In the genomic region with DNA sequence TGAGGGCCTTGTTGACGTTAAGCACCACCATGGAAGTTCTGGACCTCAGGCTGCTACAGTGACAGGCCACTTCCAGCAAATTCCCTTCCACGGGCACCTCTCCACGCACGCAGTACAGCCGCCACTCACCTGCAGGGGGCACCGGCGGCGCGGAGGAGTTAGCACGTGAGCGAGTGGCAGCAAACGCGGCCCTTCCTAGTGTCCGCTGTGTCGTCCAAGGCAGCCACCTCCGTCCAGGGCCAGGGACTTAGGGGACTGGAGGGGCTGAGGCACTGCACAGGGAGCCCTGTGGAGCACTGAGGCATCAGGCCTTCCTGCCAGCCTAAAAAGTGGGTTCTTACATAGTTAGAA, we compare ENCODE assay signal across 10 cellular contexts.
DNase-seq lines count a peak whose midpoint lies in the region; ATAC-seq, FAIRE-seq and TF ChIP-seq lines count a peak whose summit lies in the region.
"Had no signal": no experiment of that assay in that cellular context is flagged by ENCODE, and none has a peak within 500 bp of the region (broad histone marks: within the 10 kb centered on the region; RNA-seq: fewer than 3 reads in every experiment).

No MANE protein-coding gene starts in this region.

- ATAC-seq in K562 (peak; percentile 94), left lobe of liver (peak; percentile 4), GM21717 (IDR thresholded peaks at IDR 0.05; ENCODE audit: unreplicated experiment) (no peak), GM18909 (IDR thresholded peaks at IDR 0.05; ENCODE audit: poor library complexity, unreplicated experiment) (no peak)
- ATAC-seq: left lung had no signal

- no peak for TF ChIP-seq POLR2A in K562 (conservative IDR thresholded peaks at IDR 0.05)

- WGBS in K562 (ENCODE audit: insufficient coverage, low coverage, missing lambda C conversion rate), result 41% methylated on average over 16 of the region's 16 CpGs

- H4K20me1 ChIP-seq in K562 (replicated peaks; ENCODE audit: control insufficient read depth, insufficient read depth, low read length), result no peaks in the 10 kb centered on the region

- TF ChIP-seq RAD21 in K562 (CRISPR knock-in tag; conservative IDR thresholded peaks at IDR 0.05 in 1 of 2, IDR thresholded peaks at IDR 0.05 in 1 of 2), result peak in 1 of 2 experiments; percentile 27; a peak in 2 of 4 replicates

- CTCF ChIA-PET in AG04450 (lab: Charles Lee) (interaction anchor here (0.6 to 1.8 kb wide), 3 partner anchors 11 to 78 kb away, joined by 3 to 6 read pairs (median 4); no protein-coding TSS in a partner anchor), K562 (lab: Yijun Ruan, JAX; ENCODE audit: low intra/inter-chr PET ratio) (no interaction called here)

- no peaks in the 10 kb centered on the region for H3K27me3 ChIP-seq in AG04450 (ENCODE audit: control insufficient read depth, insufficient read depth, low read length)
- H3K27me3 ChIP-seq in K562 (ENCODE audit: control insufficient read depth in 2 of 2, insufficient read depth in 2 of 2, low read length in 2 of 2), result no peaks in the 10 kb centered on the region
- H3K27me3 ChIP-seq: adrenal gland, left lung had no signal

- TF ChIP-seq CTCF in AG04450 (IDR thresholded peaks at IDR 0.05; ENCODE audit: low read depth, low read length), result peak; percentile 40
- peak; percentile 11 for TF ChIP-seq CTCF in GM20000 (IDR thresholded peaks at IDR 0.05; ENCODE audit: extremely low read depth, missing control alignments)
- peak; percentile 56 to 72 (median 69) for TF ChIP-seq CTCF in K562 (IDR thresholded peaks at IDR 0.05 in 2 of 3, conservative IDR thresholded peaks at IDR 0.05 in 1 of 3; ENCODE audit: insufficient read depth in 2 of 3, low read depth in 1 of 3, low read length in 3 of 3)

- H3K9me3 ChIP-seq in AG04450 (ENCODE audit: control insufficient read depth, insufficient read depth, low read length) (no peaks in the 10 kb centered on the region; the same call in 1 of the 2 replicates), K562 (replicated peaks; ENCODE audit: control insufficient read depth, insufficient read depth, low read depth, low read length) (no peaks in the 10 kb centered on the region)
- H3K9me3 ChIP-seq: adrenal gland, left lung had no signal

- no peaks in the 10 kb centered on the region for H3K79me2 ChIP-seq in K562 (ENCODE audit: control insufficient read depth, insufficient read depth, low read length)

- H3K9ac ChIP-seq in K562 (ENCODE audit: insufficient read depth in 1 of 2, low read depth in 2 of 2, low read length in 2 of 2), result 0 out of 4 replicates have a peak overlapping the region, but pooled peaks of 1 of the 2 experiments have one; percentile 19

- peak; percentile 6 for FAIRE-seq in K562 (lab: Jason Lieb, UNC)

- no peak for TF ChIP-seq EP300 in K562 (IDR thresholded peaks at IDR 0.05; ENCODE audit: low read length)

- peak overlapping the region; percentile 60; the same call in 1 of the 2 replicates for H2AFZ ChIP-seq in K562 (ENCODE audit: low read depth, low read length)

- H3K27ac ChIP-seq in AG04450 (ENCODE audit: low read depth, low read length) (no peak overlapping the region), K562 (ENCODE audit: extremely low read depth, low read depth, low read length) (no peak overlapping the region)
- H3K27ac ChIP-seq: left lung had no signal

- no peaks in the 10 kb centered on the region for H3K9me1 ChIP-seq in K562 (ENCODE audit: control insufficient read depth, insufficient read depth, low read length)

- BruUV-seq in K562 (replicated peaks; lab: Mats Ljungman, UMichigan), result no TSS peak

- H3K4me1 ChIP-seq in K562 (replicated peaks in 1 of 2; ENCODE audit: control insufficient read depth in 2 of 2, insufficient read depth in 2 of 2, low read length in 2 of 2), result peaks cover 8 to 16% of the 10 kb centered on the region in 2 experiments; a peak in 4 of 5 replicates

- DNase-seq in AG04450 (ENCODE audit: low read depth, low spot score), result no peak
- DNase-seq in GM20000 (ENCODE audit: low spot score), result no peak
- peak; percentile 42 to 59 (median 50) for DNase-seq in K562 (ENCODE audit: extremely low read depth in 1 of 4, low spot score in 3 of 4)
- DNase-seq in left lobe of liver (ENCODE audit: low spot score), result no peak
- DNase-seq in NCI-H526 treated with DMSO at 0.1 percent for 48 hours (lab: John Stamatoyannopoulos, UW), result no peak
- no peak for DNase-seq in NCI-H2081 (lab: John Stamatoyannopoulos, UW)

- H3K36me3 ChIP-seq in K562 (ENCODE audit: control insufficient read depth, insufficient read depth, low read length), result no peaks in the 10 kb centered on the region

- no peak overlapping the region for H3K4me2 ChIP-seq in K562 (ENCODE audit: insufficient read depth, low read length)

- POLR2A ChIA-PET in AG04450 (lab: Yijun Ruan, JAX), result interaction anchor here (1.8 kb wide), 1 partner anchor 13 kb away, joined by 6 read pairs; no protein-coding TSS in a partner anchor
- POLR2A ChIA-PET in K562 (lab: Yijun Ruan, JAX), result interaction anchor here (1.1 kb wide), 1 partner anchor 42 kb away, joined by 3 read pairs; no protein-coding TSS in a partner anchor

- in situ Hi-C loops in K562 (cut with MboI), result no loop called here

- no peak overlapping the region for H3K4me3 ChIP-seq in AG04450 (ENCODE audit: low read depth, low read length)
- no peak overlapping the region for H3K4me3 ChIP-seq in K562
- H3K4me3 ChIP-seq: adrenal gland, left lung had no signal

- intact Hi-C loops in K562 (cut with micrococcal nuclease), result no loop called here

TF ChIP-seq in K562, 482 proteins besides CTCF, POLR2A, EP300 and RAD21 (continues in another document):
- TF ChIP-seq, protein P1, sequence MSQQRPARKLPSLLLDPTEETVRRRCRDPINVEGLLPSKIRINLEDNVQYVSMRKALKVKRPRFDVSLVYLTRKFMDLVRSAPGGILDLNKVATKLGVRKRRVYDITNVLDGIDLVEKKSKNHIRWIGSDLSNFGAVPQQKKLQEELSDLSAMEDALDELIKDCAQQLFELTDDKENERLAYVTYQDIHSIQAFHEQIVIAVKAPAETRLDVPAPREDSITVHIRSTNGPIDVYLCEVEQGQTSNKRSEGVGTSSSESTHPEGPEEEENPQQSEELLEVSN (IDR thresholded peaks at IDR 0.05; ENCODE audit: borderline replicate concordance in 1 of 2, extremely low read depth in 1 of 2, insufficient read depth in 1 of 2, insufficient read length in 1 of 2, low read depth in 1 of 2, low read length in 1 of 2, poor library complexity in 1 of 2, severe bottlenecking in 1 of 2), result peak in 1 of 2 experiments; percentile 54
- TF ChIP-seq ZKSCAN1 (IDR thresholded peaks at IDR 0.05; ENCODE audit: low read depth, low read length), result no peak
- peak; percentile 56 for TF ChIP-seq L3MBTL2 (IDR thresholded peaks at IDR 0.05)
- TF ChIP-seq, protein P2, sequence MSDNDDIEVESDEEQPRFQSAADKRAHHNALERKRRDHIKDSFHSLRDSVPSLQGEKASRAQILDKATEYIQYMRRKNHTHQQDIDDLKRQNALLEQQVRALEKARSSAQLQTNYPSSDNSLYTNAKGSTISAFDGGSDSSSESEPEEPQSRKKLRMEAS (CRISPR knock-in tag; IDR thresholded peaks at IDR 0.05), result peak; percentile 54
- TF ChIP-seq, protein P3, sequence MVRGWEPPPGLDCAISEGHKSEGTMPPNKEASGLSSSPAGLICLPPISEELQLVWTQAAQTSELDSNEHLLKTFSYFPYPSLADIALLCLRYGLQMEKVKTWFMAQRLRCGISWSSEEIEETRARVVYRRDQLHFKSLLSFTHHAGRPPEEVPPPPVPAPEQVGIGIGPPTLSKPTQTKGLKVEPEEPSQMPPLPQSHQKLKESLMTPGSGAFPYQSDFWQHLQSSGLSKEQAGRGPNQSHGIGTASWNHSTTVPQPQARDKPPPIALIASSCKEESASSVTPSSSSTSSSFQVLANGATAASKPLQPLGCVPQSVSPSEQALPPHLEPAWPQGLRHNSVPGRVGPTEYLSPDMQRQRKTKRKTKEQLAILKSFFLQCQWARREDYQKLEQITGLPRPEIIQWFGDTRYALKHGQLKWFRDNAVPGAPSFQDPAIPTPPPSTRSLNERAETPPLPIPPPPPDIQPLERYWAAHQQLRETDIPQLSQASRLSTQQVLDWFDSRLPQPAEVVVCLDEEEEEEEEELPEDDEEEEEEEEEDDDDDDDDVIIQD (CRISPR knock-in tag; IDR thresholded peaks at IDR 0.05), result no peak
- no peak for TF ChIP-seq HNRNPLL (IDR thresholded peaks at IDR 0.05; ENCODE audit: low read depth, low read length, poor library complexity, severe bottlenecking)
- peak; percentile 97 for TF ChIP-seq BHLHE40 (IDR thresholded peaks at IDR 0.05; ENCODE audit: low read length)
- TF ChIP-seq, protein P4, sequence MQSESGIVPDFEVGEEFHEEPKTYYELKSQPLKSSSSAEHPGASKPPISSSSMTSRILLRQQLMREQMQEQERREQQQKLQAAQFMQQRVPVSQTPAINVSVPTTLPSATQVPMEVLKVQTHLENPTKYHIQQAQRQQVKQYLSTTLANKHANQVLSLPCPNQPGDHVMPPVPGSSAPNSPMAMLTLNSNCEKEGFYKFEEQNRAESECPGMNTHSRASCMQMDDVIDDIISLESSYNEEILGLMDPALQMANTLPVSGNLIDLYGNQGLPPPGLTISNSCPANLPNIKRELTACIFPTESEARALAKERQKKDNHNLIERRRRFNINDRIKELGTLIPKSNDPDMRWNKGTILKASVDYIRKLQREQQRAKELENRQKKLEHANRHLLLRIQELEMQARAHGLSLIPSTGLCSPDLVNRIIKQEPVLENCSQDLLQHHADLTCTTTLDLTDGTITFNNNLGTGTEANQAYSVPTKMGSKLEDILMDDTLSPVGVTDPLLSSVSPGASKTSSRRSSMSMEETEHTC (IDR thresholded peaks at IDR 0.05), result peak; percentile 35; the same call in 1 of the 2 replicates
- TF ChIP-seq, protein P5, sequence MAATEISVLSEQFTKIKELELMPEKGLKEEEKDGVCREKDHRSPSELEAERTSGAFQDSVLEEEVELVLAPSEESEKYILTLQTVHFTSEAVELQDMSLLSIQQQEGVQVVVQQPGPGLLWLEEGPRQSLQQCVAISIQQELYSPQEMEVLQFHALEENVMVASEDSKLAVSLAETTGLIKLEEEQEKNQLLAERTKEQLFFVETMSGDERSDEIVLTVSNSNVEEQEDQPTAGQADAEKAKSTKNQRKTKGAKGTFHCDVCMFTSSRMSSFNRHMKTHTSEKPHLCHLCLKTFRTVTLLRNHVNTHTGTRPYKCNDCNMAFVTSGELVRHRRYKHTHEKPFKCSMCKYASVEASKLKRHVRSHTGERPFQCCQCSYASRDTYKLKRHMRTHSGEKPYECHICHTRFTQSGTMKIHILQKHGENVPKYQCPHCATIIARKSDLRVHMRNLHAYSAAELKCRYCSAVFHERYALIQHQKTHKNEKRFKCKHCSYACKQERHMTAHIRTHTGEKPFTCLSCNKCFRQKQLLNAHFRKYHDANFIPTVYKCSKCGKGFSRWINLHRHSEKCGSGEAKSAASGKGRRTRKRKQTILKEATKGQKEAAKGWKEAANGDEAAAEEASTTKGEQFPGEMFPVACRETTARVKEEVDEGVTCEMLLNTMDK (IDR thresholded peaks at IDR 0.05; ENCODE audit: borderline replicate concordance, insufficient read depth, low read depth, low read length, poor library complexity, severe bottlenecking), result peak; percentile 9

Comparison
In these comparisons a context has a peak if more than half of its experiments do, and no peak if none do; other contexts are left out.
1. DNase-seq: peak in K562 (4 of 4); none in AG04450 (single experiment), GM20000 (single experiment), left lobe of liver (single experiment), NCI-H526 treated with DMSO at 0.1 percent for 48 hours (single experiment) and NCI-H2081 (0 of 2).
2. CTCF ChIP-seq: peak in every context shown above with its lines; median percentile 69 in K562; 40 in AG04450; 11 in GM20000.
3. ATAC-seq: peak in K562 (single experiment) and left lobe of liver (single experiment); none in GM21717 (single experiment) and GM18909 (single experiment).